Comparison of ENCODE assay signal across 23 cellular contexts in genomic region chr3:79820089-79820488, GRCh38. TPM values are rescaled to one million over a fixed set of nuclear protein-coding genes. Genes with fewer than 3 reads are reported as not detected.
DNase-seq lines count a peak whose midpoint lies in the region; ATAC-seq and TF ChIP-seq lines count a peak whose summit lies in the region.
"Had no signal": no experiment of that assay in that cellular context is flagged by ENCODE, and none has a peak within 500 bp of the region (broad histone marks: within the 10 kb centered on the region; RNA-seq: fewer than 3 reads in every experiment).

No MANE protein-coding gene starts in this region.

- H3K27ac ChIP-seq in BLaER1 (no peak overlapping the region), MM.1S (ENCODE audit: low read length) (peak overlapping the region; percentile 9; the same call in 1 of the 2 replicates), OCI-LY3 (ENCODE audit: low read length) (peak overlapping the region; percentile 6)
- H3K27ac ChIP-seq: 22Rv1, A549 had no signal

- H3K4me1 ChIP-seq in BLaER1: peaks cover 5% of the 10 kb centered on the region
- H3K4me1 ChIP-seq in MM.1S (ENCODE audit: low read length): peaks cover 11% of the 10 kb centered on the region
- H3K4me1 ChIP-seq in OCI-LY3 (ENCODE audit: low read length): peaks cover 12% of the 10 kb centered on the region
- H3K4me1 ChIP-seq: A549 had no signal

- no peaks in the 10 kb centered on the region for H3K36me3 ChIP-seq in BLaER1
- no peaks in the 10 kb centered on the region for H3K36me3 ChIP-seq in MM.1S (replicated peaks; ENCODE audit: insufficient read depth, low read length)
- H3K36me3 ChIP-seq in OCI-LY3 (replicated peaks; ENCODE audit: low read depth, low read length): peaks cover 3% of the 10 kb centered on the region

- TF ChIP-seq CTCF in MM.1S (IDR thresholded peaks at IDR 0.05; ENCODE audit: low read length) (no peak), OCI-LY3 (IDR thresholded peaks at IDR 0.05; ENCODE audit: low read depth, low read length) (no peak)

- H3F3A ChIP-seq in MM.1S (ENCODE audit: insufficient read depth, low read length): peaks cover 7% of the 10 kb centered on the region; the same call in 1 of the 2 replicates

- ATAC-seq in activated CD8-positive, alpha-beta T cell treated with anti-CD3 and anti-CD28 coated beads, Interleukin-2, amount 10 ng/mL, durations not matched to agents 7 days and 5 days: no peak
- ATAC-seq: A549 had no signal

- H2AFZ ChIP-seq in MM.1S (ENCODE audit: low read length): no peak overlapping the region; the same call in 1 of the 2 replicates
- H2AFZ ChIP-seq in OCI-LY3 (ENCODE audit: low read depth, low read length): no peak overlapping the region; the same call in 1 of the 2 replicates

- H4K20me1 ChIP-seq in BLaER1: no peaks in the 10 kb centered on the region
- no peaks in the 10 kb centered on the region for H4K20me1 ChIP-seq in MM.1S (ENCODE audit: insufficient read depth, low read length)
- H4K20me1 ChIP-seq in OCI-LY3 (ENCODE audit: insufficient read depth, low read length): no peaks in the 10 kb centered on the region

- POLR2A ChIA-PET in activated CD8-positive, alpha-beta T cell treated with anti-CD3 and anti-CD28 coated beads, Interleukin-2, amount 10 ng/mL, durations not matched to agents 7 days and 5 days (lab: Charles Lee): no interaction called here

- H3K4me3 ChIP-seq in BLaER1 (no peak overlapping the region), MM.1S (ENCODE audit: low read length) (peak overlapping the region; percentile 45), OCI-LY3 (ENCODE audit: low read length) (peak overlapping the region; percentile 11; the same call in 1 of the 2 replicates)
- H3K4me3 ChIP-seq: A549 had no signal

- no peaks in the 10 kb centered on the region for H3K27me3 Mint-ChIP-seq in activated CD8-positive, alpha-beta T cell treated with anti-CD3 and anti-CD28 coated beads, Interleukin-2, amount 10 ng/mL, durations not matched to agents 7 days and 5 days (ENCODE audit: low read depth)
- H3K27me3 Mint-ChIP-seq: B cell; CD4-positive, alpha-beta memory T cell; CD4-positive, CD25-positive, alpha-beta regulatory T cell; CD8-positive, alpha-beta memory T cell had no signal

- peaks cover 15% of the 10 kb centered on the region for H3K9me3 Mint-ChIP-seq in activated CD8-positive, alpha-beta T cell treated with anti-CD3 and anti-CD28 coated beads, Interleukin-2, amount 10 ng/mL, durations not matched to agents 7 days and 5 days (ENCODE audit: insufficient read depth)

- CTCF ChIA-PET in activated CD8-positive, alpha-beta T cell treated with anti-CD3 and anti-CD28 coated beads, Interleukin-2, amount 10 ng/mL, durations not matched to agents 7 days and 5 days (lab: Charles Lee): no interaction called here

- H3K27me3 ChIP-seq in BLaER1 (no peaks in the 10 kb centered on the region), MM.1S (replicated peaks; ENCODE audit: insufficient read depth, low read length) (no peaks in the 10 kb centered on the region), OCI-LY3 (ENCODE audit: low read depth, low read length) (no peaks in the 10 kb centered on the region)

- H3K4me2 ChIP-seq in BLaER1 (0 out of 2 replicates have a peak overlapping the region, but pooled peaks have one; percentile 0), MM.1S (ENCODE audit: low read depth, low read length) (peak overlapping the region; percentile 60), OCI-LY3 (ENCODE audit: low read length) (peak overlapping the region; percentile 26)
- H3K4me2 ChIP-seq: A549 had no signal

- H3K36me3 Mint-ChIP-seq in activated CD8-positive, alpha-beta T cell treated with anti-CD3 and anti-CD28 coated beads, Interleukin-2, amount 10 ng/mL, durations not matched to agents 7 days and 5 days (ENCODE audit: low read depth): no peaks in the 10 kb centered on the region
- H3K36me3 Mint-ChIP-seq: CD14-positive monocyte; CD4-positive, alpha-beta memory T cell; CD4-positive, CD25-positive, alpha-beta regulatory T cell; CD8-positive, alpha-beta memory T cell had no signal

- H3K9ac ChIP-seq in BLaER1 (no peak overlapping the region), MM.1S (ENCODE audit: low read length) (no peak overlapping the region), OCI-LY3 (ENCODE audit: low read length) (no peak overlapping the region)

- H3K9me2 ChIP-seq in MM.1S (replicated peaks; ENCODE audit: insufficient read depth, low read length): no peaks in the 10 kb centered on the region

- no peak overlapping the region for H3K4me3 Mint-ChIP-seq in activated CD8-positive, alpha-beta T cell treated with anti-CD3 and anti-CD28 coated beads, Interleukin-2, amount 10 ng/mL, durations not matched to agents 7 days and 5 days
- H3K4me3 Mint-ChIP-seq: B cell; CD14-positive monocyte; CD4-positive, alpha-beta memory T cell; CD4-positive, CD25-positive, alpha-beta regulatory T cell; CD8-positive, alpha-beta memory T cell had no signal

- H3K4me1 Mint-ChIP-seq in activated CD8-positive, alpha-beta T cell treated with anti-CD3 and anti-CD28 coated beads, Interleukin-2, amount 10 ng/mL, durations not matched to agents 7 days and 5 days (ENCODE audit: low read depth): no peaks in the 10 kb centered on the region
- H3K4me1 Mint-ChIP-seq: B cell; CD14-positive monocyte; CD4-positive, alpha-beta memory T cell; CD4-positive, CD25-positive, alpha-beta regulatory T cell; CD8-positive, alpha-beta memory T cell had no signal

- no peak overlapping the region for H3K27ac Mint-ChIP-seq in activated CD8-positive, alpha-beta T cell treated with anti-CD3 and anti-CD28 coated beads, Interleukin-2, amount 10 ng/mL, durations not matched to agents 7 days and 5 days
- H3K27ac Mint-ChIP-seq: B cell; CD14-positive monocyte; CD4-positive, alpha-beta memory T cell; CD4-positive, CD25-positive, alpha-beta regulatory T cell; CD8-positive, alpha-beta memory T cell had no signal

- H3K79me2 ChIP-seq in MM.1S (ENCODE audit: low read length) (no peaks in the 10 kb centered on the region), OCI-LY3 (ENCODE audit: low read length) (no peaks in the 10 kb centered on the region)

- H3K9me3 ChIP-seq in BLaER1: peaks cover 10% of the 10 kb centered on the region; the same call in 1 of the 2 replicates
- H3K9me3 ChIP-seq in MM.1S (replicated peaks; ENCODE audit: insufficient read depth, low read length): no peaks in the 10 kb centered on the region
- H3K9me3 ChIP-seq in OCI-LY3 (ENCODE audit: insufficient read depth, low read length): peaks cover 13% of the 10 kb centered on the region

- DNase-seq in MM.1S (peak; percentile 43), RPMI8226 (no peak)
- no peak for DNase-seq in activated CD8-positive, alpha-beta T cell treated with anti-CD3 and anti-CD28 coated beads, Interleukin-2, amount 10 ng/mL, durations not matched to agents 7 days and 5 days
- DNase-seq in effector CD4-positive, alpha-beta T cell: no peak
- DNase-seq: AML-193; C1 segment of cervical spinal cord; CD4-positive, alpha-beta memory T cell; CD4-positive, CD25-positive, alpha-beta regulatory T cell; CD8-positive, alpha-beta memory T cell; COR-L47; DMS 273 treated with DMSO at 0.1 percent for 48 hours; DMS153; DMS53; DMS79; DND-41; EL; GDM1 had no signal

RNA-seq across cellular contexts. Expression of gene ROBO1, which starts 52.3 kb away (rescaled TPM):
- total RNA-seq in activated CD8-positive, alpha-beta T cell treated with anti-CD3 and anti-CD28 coated beads, Interleukin-2, amount 10 ng/mL, durations not matched to agents 7 days and 5 days: 1 to 10 TPM; 3.0 to 3.1 TPM
- total RNA-seq: CD4-positive, alpha-beta memory T cell; CD4-positive, CD25-positive, alpha-beta regulatory T cell had no signal

Comparison
In these comparisons a context has a peak if more than half of its experiments do, and no peak if none do; other contexts are left out.
1. H3K4me2 ChIP-seq: peak in every context shown above with its lines; median percentile 60 in MM.1S; 26 in OCI-LY3; 0 in BLaER1.